1 cellular context compared by ENCODE assay signal in the genomic region with DNA sequence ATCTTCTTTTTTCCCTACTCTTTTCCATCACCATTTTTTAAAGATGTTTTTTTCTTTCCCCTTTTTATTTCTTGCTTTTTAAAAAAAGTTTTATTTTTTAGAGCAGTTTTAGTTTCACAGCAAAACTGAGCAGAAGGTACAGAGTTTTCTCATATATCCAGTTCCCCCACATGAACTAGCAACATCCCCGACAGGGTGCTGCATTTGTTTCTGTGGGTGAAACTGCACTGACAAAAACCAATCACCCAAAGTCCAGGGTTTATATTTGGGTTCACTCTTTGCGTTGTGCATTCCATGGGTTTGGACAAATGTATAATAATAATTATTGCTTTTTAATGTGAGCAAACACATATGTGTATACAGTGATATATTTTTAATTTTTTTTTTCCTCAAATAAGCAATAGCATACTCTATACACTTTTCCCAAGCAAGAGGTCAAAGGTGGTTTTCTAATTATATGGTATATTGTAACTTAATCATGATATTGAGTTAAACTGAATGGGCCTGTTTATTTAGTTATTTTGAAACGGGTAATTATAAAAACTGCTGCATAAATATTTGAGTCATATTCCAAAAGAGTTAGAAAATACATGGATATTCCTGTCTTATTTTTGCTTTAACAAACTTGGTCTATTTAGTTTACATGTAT.
TF ChIP-seq lines count a peak whose summit lies in the region.

No MANE protein-coding gene starts in this region.

TF ChIP-seq in endothelial cell of umbilical vein, 7 proteins besides CTCF, POLR2A, EP300 and RAD21 (continued from another document):
- TF ChIP-seq, protein P1, sequence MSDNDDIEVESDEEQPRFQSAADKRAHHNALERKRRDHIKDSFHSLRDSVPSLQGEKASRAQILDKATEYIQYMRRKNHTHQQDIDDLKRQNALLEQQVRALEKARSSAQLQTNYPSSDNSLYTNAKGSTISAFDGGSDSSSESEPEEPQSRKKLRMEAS (IDR thresholded peaks at IDR 0.05; ENCODE audit: insufficient read depth, insufficient read length), result no peak
- TF ChIP-seq JUN (IDR thresholded peaks at IDR 0.05; ENCODE audit: borderline replicate concordance, insufficient read depth, insufficient read length, low read depth) (no peak), POLR2AphosphoS5 (IDR thresholded peaks at IDR 0.05; ENCODE audit: insufficient read depth, low read depth, low read length) (no peak), MYC (IDR thresholded peaks at IDR 0.05; ENCODE audit: low read depth, low read length) (no peak), GATA2 (IDR thresholded peaks at IDR 0.05; ENCODE audit: insufficient read depth, insufficient read length, low read depth, low read length) (no peak), EZH2 (IDR thresholded peaks at IDR 0.05; ENCODE audit: borderline replicate concordance, low read depth, low read length, severe bottlenecking) (no peak)
